Comparison of ENCODE assay signal across 33 cellular contexts in the genomic region with DNA sequence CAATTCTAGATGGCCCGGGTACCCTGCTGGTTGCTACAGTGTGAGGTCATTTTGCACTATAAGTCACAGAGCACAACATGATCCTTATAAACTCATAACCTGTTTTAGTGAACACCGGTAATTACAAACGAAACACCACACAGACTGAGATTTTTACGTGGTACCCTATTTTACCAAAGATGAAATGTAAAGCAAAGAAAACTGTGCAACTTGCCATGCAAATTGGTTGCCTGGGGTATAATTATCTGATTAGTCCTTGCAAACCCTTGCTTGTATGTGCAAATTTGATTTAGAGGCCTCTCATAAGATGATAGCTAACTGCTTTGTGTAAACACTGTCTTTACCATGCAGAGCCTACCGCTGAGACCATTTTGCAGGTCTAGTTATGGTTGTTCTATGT.
"Had no signal": no experiment of that assay in that cellular context is flagged by ENCODE, and none has a peak within 500 bp of the region (broad histone marks: within the 10 kb centered on the region; RNA-seq: fewer than 3 reads in every experiment).

No MANE protein-coding gene starts in this region.

- H3K4me1 ChIP-seq: ascending aorta, colonic mucosa, esophagus squamous epithelium, left lung, pancreas, psoas muscle, vagina had no signal

- H3K27me3 ChIP-seq: ascending aorta, cardiac muscle cell, colonic mucosa, esophagus squamous epithelium, left lung, pancreas, sigmoid colon, upper lobe of left lung, vagina had no signal

- H3K9me3 Mint-ChIP-seq: activated naive CD4-positive, alpha-beta T cell treated with anti-CD3 and anti-CD28 coated beads, Interleukin-2, amount 10 ng/mL, durations not matched to agents 7 days and 5 days; activated naive CD8-positive, alpha-beta T cell treated with anti-CD3 and anti-CD28 coated beads, Interleukin-2, amount 10 ng/mL, durations not matched to agents 7 days and 5 days; activated T-cell treated with anti-CD3 and anti-CD28 coated beads, Interleukin-2, amount 50 U/mL, for 24 hours; brain; stimulated activated memory B cell treated with anti-CD40 and anti-IgM and Interleukin-4, amounts not matched to agents 10 μg/mL and 1 μg/mL and 100 μg/mL, for 72 hours had no signal

- H3K4me3 ChIP-seq: ascending aorta, cardiac muscle cell, colonic mucosa, esophagus squamous epithelium, left lung, lung, mucosa of descending colon, pancreas, psoas muscle, sigmoid colon, upper lobe of left lung, vagina had no signal

- ATAC-seq: activated CD4-positive, CD25-positive, alpha-beta regulatory T cell treated with anti-CD3 and anti-CD28 coated beads, Interleukin-2, amount 50 U/mL, for 24 hours; left lung; natural killer cell treated with Interleukin-12 subunit alpha and Interleukin-12 subunit beta and Interleukin-15 and Interleukin-18, amount 100 ng/mL, for 72 hours; pancreas; psoas muscle; stimulated activated memory B cell treated with anti-CD40 and anti-IgM and Interleukin-4, amounts not matched to agents 10 μg/mL and 1 μg/mL and 100 μg/mL, for 72 hours; stimulated activated naive CD8-positive, alpha-beta T cell treated with anti-CD3 and anti-CD28 coated beads, Interleukin-15, amount 100 ng/mL, for 72 hours had no signal

- DNase-seq: activated CD4-positive, alpha-beta T cell treated with anti-CD3 and anti-CD28 coated beads for 48 hours; activated CD4-positive, alpha-beta T cell treated with anti-CD3 and anti-CD28 coated beads, Interleukin-2, amount 50 U/mL, for 48 hours; activated CD8-positive, alpha-beta memory T cell treated with anti-CD3 and anti-CD28 coated beads for 24 hours; activated gamma-delta T cell; activated naive CD4-positive, alpha-beta T cell treated with anti-CD3 and anti-CD28 coated beads, Interleukin-2, amount 10 ng/mL, durations not matched to agents 7 days and 5 days; activated naive CD8-positive, alpha-beta T cell treated with anti-CD3 and anti-CD28 coated beads, Interleukin-2, amount 10 ng/mL, durations not matched to agents 7 days and 5 days; activated T-cell treated with anti-CD3 and anti-CD28 coated beads, Interleukin-2, amount 50 U/mL, for 24 hours; cerebellar nuclear complex; colonic mucosa; effector CD8-positive, alpha-beta T cell; esophagus squamous epithelium; foreskin melanocyte; left lung; mucosa of descending colon; nucleus accumbens; pancreas; psoas muscle; sigmoid colon; stimulated activated CD4-positive, alpha-beta T cell treated with anti-CD3 and anti-CD28 coated beads, Interleukin-4, amount 100 ng/mL, for 24 hours; stimulated activated naive CD8-positive, alpha-beta T cell treated with anti-CD3 and anti-CD28 coated beads, Interleukin-15, amount 100 ng/mL, for 72 hours; substantia nigra; T1000; upper lobe of left lung; WERI-Rb-1 had no signal

- H3K4me3 Mint-ChIP-seq: activated naive CD4-positive, alpha-beta T cell treated with anti-CD3 and anti-CD28 coated beads, Interleukin-2, amount 10 ng/mL, durations not matched to agents 7 days and 5 days; activated naive CD8-positive, alpha-beta T cell treated with anti-CD3 and anti-CD28 coated beads, Interleukin-2, amount 10 ng/mL, durations not matched to agents 7 days and 5 days; activated T-cell treated with anti-CD3 and anti-CD28 coated beads, Interleukin-2, amount 50 U/mL, for 24 hours; natural killer cell treated with Interleukin-12 subunit alpha and Interleukin-12 subunit beta and Interleukin-15 and Interleukin-18, amount 100 ng/mL, for 72 hours; stimulated activated memory B cell treated with anti-CD40 and anti-IgM and Interleukin-4, amounts not matched to agents 10 μg/mL and 1 μg/mL and 100 μg/mL, for 72 hours; stimulated activated naive CD8-positive, alpha-beta T cell treated with anti-CD3 and anti-CD28 coated beads, Interleukin-15, amount 100 ng/mL, for 72 hours had no signal

- H3K27ac ChIP-seq: ascending aorta, cardiac muscle cell, colonic mucosa, epithelial cell of prostate, esophagus squamous epithelium, left lung, pancreas, psoas muscle, sigmoid colon, upper lobe of left lung, vagina, WERI-Rb-1 had no signal

- H3K27me3 Mint-ChIP-seq: activated naive CD4-positive, alpha-beta T cell treated with anti-CD3 and anti-CD28 coated beads, Interleukin-2, amount 10 ng/mL, durations not matched to agents 7 days and 5 days; activated naive CD8-positive, alpha-beta T cell treated with anti-CD3 and anti-CD28 coated beads, Interleukin-2, amount 10 ng/mL, durations not matched to agents 7 days and 5 days; natural killer cell treated with Interleukin-12 subunit alpha and Interleukin-12 subunit beta and Interleukin-15 and Interleukin-18, amount 100 ng/mL, for 72 hours; stimulated activated memory B cell treated with anti-CD40 and anti-IgM and Interleukin-4, amounts not matched to agents 10 μg/mL and 1 μg/mL and 100 μg/mL, for 72 hours had no signal

- H3K36me3 ChIP-seq: ascending aorta, cardiac muscle cell, colonic mucosa, esophagus squamous epithelium, left lung, pancreas, sigmoid colon, upper lobe of left lung, vagina, WERI-Rb-1 had no signal

- H3K27ac Mint-ChIP-seq: activated naive CD4-positive, alpha-beta T cell treated with anti-CD3 and anti-CD28 coated beads, Interleukin-2, amount 10 ng/mL, durations not matched to agents 7 days and 5 days; activated naive CD8-positive, alpha-beta T cell treated with anti-CD3 and anti-CD28 coated beads, Interleukin-2, amount 10 ng/mL, durations not matched to agents 7 days and 5 days; activated T-cell treated with anti-CD3 and anti-CD28 coated beads, Interleukin-2, amount 50 U/mL, for 24 hours; natural killer cell treated with Interleukin-12 subunit alpha and Interleukin-12 subunit beta and Interleukin-15 and Interleukin-18, amount 100 ng/mL, for 72 hours; stimulated activated memory B cell treated with anti-CD40 and anti-IgM and Interleukin-4, amounts not matched to agents 10 μg/mL and 1 μg/mL and 100 μg/mL, for 72 hours; stimulated activated naive CD8-positive, alpha-beta T cell treated with anti-CD3 and anti-CD28 coated beads, Interleukin-15, amount 100 ng/mL, for 72 hours had no signal

- H3K4me1 Mint-ChIP-seq: activated naive CD4-positive, alpha-beta T cell treated with anti-CD3 and anti-CD28 coated beads, Interleukin-2, amount 10 ng/mL, durations not matched to agents 7 days and 5 days; stimulated activated memory B cell treated with anti-CD40 and anti-IgM and Interleukin-4, amounts not matched to agents 10 μg/mL and 1 μg/mL and 100 μg/mL, for 72 hours; stimulated activated naive CD8-positive, alpha-beta T cell treated with anti-CD3 and anti-CD28 coated beads, Interleukin-15, amount 100 ng/mL, for 72 hours had no signal

- H3K36me3 Mint-ChIP-seq: activated naive CD4-positive, alpha-beta T cell treated with anti-CD3 and anti-CD28 coated beads, Interleukin-2, amount 10 ng/mL, durations not matched to agents 7 days and 5 days; activated naive CD8-positive, alpha-beta T cell treated with anti-CD3 and anti-CD28 coated beads, Interleukin-2, amount 10 ng/mL, durations not matched to agents 7 days and 5 days; brain; natural killer cell treated with Interleukin-12 subunit alpha and Interleukin-12 subunit beta and Interleukin-15 and Interleukin-18, amount 100 ng/mL, for 72 hours; stimulated activated memory B cell treated with anti-CD40 and anti-IgM and Interleukin-4, amounts not matched to agents 10 μg/mL and 1 μg/mL and 100 μg/mL, for 72 hours had no signal
